1 cellular context compared by ENCODE assay signal in the genomic region with DNA sequence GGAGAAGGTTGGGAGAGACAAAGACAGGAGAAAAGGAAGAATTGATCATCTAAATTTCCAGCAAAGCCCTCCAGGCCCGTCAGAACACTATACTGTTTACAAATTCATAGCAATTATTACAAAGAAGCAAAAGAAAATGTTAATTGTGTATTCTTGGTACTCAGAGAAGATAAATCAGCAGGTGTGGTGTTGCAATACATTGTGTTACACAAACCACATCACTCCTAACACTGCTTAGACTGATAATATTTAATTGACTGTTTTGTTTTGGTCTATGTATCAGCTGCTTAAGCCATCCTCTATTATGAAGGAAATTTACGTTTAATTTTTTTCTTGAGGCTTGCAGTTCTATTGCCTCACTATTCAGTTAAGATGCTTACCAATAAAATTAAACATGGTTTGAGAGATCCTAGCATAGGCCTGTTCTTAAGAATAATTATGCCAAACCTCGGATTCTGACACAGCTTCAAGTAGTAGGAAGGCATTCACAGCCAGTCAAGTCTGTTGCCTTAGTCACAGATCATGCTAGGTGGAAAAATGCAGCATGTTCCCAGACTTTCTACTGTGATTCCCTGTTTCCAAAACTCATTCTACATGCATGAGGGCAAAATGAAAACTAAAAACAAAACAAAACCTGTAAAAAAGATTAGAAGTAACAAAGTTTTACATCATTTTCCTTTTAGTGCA.
TF ChIP-seq lines count a peak whose summit lies in the region.

No MANE protein-coding gene starts in this region.

TF ChIP-seq in IMR-90, 13 proteins besides CTCF, POLR2A, EP300 and RAD21:
- TF ChIP-seq BHLHE40 (IDR thresholded peaks at IDR 0.05; ENCODE audit: low read depth, low read length) (no peak), NFE2L2 (IDR thresholded peaks at IDR 0.05; ENCODE audit: low read depth, low read length) (no peak), MXI1 (IDR thresholded peaks at IDR 0.05; ENCODE audit: borderline replicate concordance, low read depth, low read length) (no peak), SMC3 (IDR thresholded peaks at IDR 0.05; ENCODE audit: low read depth, low read length) (no peak), CEBPB (IDR thresholded peaks at IDR 0.05; ENCODE audit: low read depth, low read length) (peak; percentile 60)
